In genomic region chr1:83970119-83970518, GRCh38 we compare ENCODE assay signal across 23 cellular contexts. TPM values are rescaled to one million over a fixed set of nuclear protein-coding genes. Genes with fewer than 3 reads are reported as not detected.
"Had no signal": no experiment of that assay in that cellular context is flagged by ENCODE, and none has a peak within 500 bp of the region (broad histone marks: within the 10 kb centered on the region; RNA-seq: fewer than 3 reads in every experiment).

No MANE protein-coding gene starts in this region.

- H3K36me3 ChIP-seq: colonic mucosa, left lung, neural progenitor cell, upper lobe of right lung had no signal

- H3K9me3 ChIP-seq: colonic mucosa, left lung, upper lobe of right lung had no signal

- H3K4me3 ChIP-seq: colonic mucosa, left lung, lung, neural progenitor cell, upper lobe of right lung had no signal

- H3K27ac ChIP-seq: colonic mucosa, foreskin keratinocyte, left lung, neural progenitor cell, upper lobe of right lung had no signal

- H3K4me1 ChIP-seq: colonic mucosa, foreskin keratinocyte, left lung, upper lobe of right lung had no signal

- ATAC-seq: activated CD8-positive, alpha-beta T cell treated with anti-CD3 and anti-CD28 coated beads for 36 hours; activated T-cell treated with anti-CD3 and anti-CD28 coated beads, Interleukin-2, amount 50 U/mL, for 4 hours; activated T-helper 17 cell treated with anti-CD3 and anti-CD28 coated beads, Interleukin-2, amount 50 U/mL, for 72 hours; effector memory CD8-positive, alpha-beta T cell; foreskin keratinocyte; left lung; natural killer cell; T-cell; upper lobe of right lung had no signal

- H3K27me3 ChIP-seq: colonic mucosa, foreskin keratinocyte, left lung, neural progenitor cell, upper lobe of right lung had no signal

- DNase-seq: activated B cell treated with CpG ODN at 0.5 μM for 24 hours; activated CD4-positive, alpha-beta T cell treated with anti-CD3 and anti-CD28 coated beads, Interleukin-2, amount 50 U/mL, for 1 hour; activated CD8-positive, alpha-beta T cell treated with anti-CD3 and anti-CD28 coated beads for 36 hours; activated gamma-delta T cell treated with Interleukin-2 at 50 U/mL for 16 hours; activated naive CD4-positive, alpha-beta T cell treated with anti-CD3 and anti-CD28 coated beads, Interleukin-2, amount 50 U/mL, for 16 hours; activated T-cell treated with anti-CD3 and anti-CD28 coated beads, Interleukin-2, amount 50 U/mL, for 4 hours; amniotic stem cell; colonic mucosa; effector memory CD8-positive, alpha-beta T cell; erythroblast; foreskin keratinocyte; kidney glomerular epithelial cell; left lung; natural killer cell; occipital lobe; right cardiac atrium; stimulated activated CD4-positive, alpha-beta T cell treated with anti-CD3 and anti-CD28 coated beads, Interleukin-2, amount 100 ng/mL, for 48 hours; stimulated activated naive CD4-positive, alpha-beta T cell treated with Interleukin-2 at 50 U/mL for 16 hours; T-cell; upper lobe of right lung had no signal

RNA-seq across cellular contexts. Expression of gene TTLL7, which starts 28.8 kb away (rescaled TPM):
- total RNA-seq: activated B cell treated with CpG ODN at 0.5 μM for 24 hours had no signal
